In the genomic region with DNA sequence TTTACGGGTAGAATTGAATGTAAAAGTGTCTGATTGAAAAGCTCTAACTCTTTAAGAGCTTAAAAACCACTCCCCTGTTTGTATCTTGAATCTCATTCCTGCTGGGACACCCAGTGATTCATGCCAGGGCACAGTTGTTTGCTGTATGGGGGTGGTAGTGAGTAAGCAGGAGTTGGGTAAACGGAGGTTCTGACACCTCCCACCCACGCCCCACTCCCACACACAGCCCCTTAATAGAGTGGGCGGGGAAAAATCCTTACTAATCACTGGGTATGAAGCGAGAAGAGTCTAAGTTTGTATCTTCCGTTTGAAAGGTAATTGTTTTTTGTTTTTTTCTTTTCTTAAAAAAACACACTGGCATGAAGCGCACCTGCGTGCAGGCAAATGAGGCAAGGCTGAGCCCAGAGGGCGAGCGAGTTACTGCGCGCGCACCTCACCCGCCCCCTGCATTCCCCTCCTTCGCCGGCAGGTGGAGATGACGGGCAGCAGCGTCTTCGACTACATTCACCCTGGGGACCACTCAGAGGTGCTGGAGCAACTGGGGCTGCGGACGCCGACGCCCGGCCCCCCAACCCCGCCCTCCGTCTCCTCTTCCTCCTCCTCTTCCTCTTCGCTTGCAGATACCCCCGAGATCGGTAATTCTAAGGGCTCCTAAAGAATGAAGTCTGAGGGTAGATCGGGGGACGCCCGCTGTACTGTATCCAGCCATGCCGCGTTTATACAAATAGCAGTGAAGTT, we compare ENCODE assay signal across 8 cellular contexts. TPM values are rescaled to one million over a fixed set of nuclear protein-coding genes. Genes with fewer than 3 reads are reported as not detected.
DNase-seq lines count a peak whose midpoint lies in the region; ATAC-seq and TF ChIP-seq lines count a peak whose summit lies in the region.

No MANE protein-coding gene starts in this region.

- H3K27me3 Mint-ChIP-seq in CD4-positive, alpha-beta memory T cell = peaks cover 5 to 19% of the 10 kb centered on the region in 2 donors
- peaks cover 5% of the 10 kb centered on the region for H3K27me3 Mint-ChIP-seq in endothelial cell (ENCODE audit: unreplicated experiment)

- H3K27ac ChIP-seq in CD4-positive, alpha-beta memory T cell (ENCODE audit: low read depth, low read length) = no peak overlapping the region
- H3K27ac ChIP-seq in HUES48 (ENCODE audit: low read depth, low read length) = peak overlapping the region; percentile 79

- H3K4me1 Mint-ChIP-seq in CD4-positive, alpha-beta memory T cell = peaks cover 11 to 32% (median 21%) of the 10 kb centered on the region in 4 donors
- H3K4me1 Mint-ChIP-seq in endothelial cell (ENCODE audit: unreplicated experiment) = peaks cover 11% of the 10 kb centered on the region

- H3K27me3 ChIP-seq in CD4-positive, alpha-beta memory T cell (ENCODE audit: insufficient read depth, low read length) = no peaks in the 10 kb centered on the region
- no peaks in the 10 kb centered on the region for H3K27me3 ChIP-seq in HUES48 (ENCODE audit: control insufficient read depth, insufficient read depth, low read length)
- H3K27me3 ChIP-seq in NT2/D1 (ENCODE audit: insufficient read depth, insufficient read length) = no peaks in the 10 kb centered on the region

- peak; percentile 93 to 98 (median 94) for DNase-seq in CD4-positive, alpha-beta memory T cell
- DNase-seq in NT2/D1 (ENCODE audit: low read depth, low spot score) = peak; percentile 49
- peak; percentile 92 for DNase-seq in activated CD8-positive, alpha-beta memory T cell treated with anti-CD3 and anti-CD28 coated beads, Interleukin-2, amount 50 U/mL, for 24 hours (ENCODE audit: extremely low read depth)
- peak; percentile 94 for DNase-seq in endothelial cell (ENCODE audit: low spot score)
- DNase-seq in midbrain (lab: John Stamatoyannopoulos, UW) = peak; percentile 83
- peak; percentile 91 to 94 for DNase-seq in stimulated activated CD8-positive, alpha-beta memory T cell treated with anti-CD3 and anti-CD28 coated beads, Interleukin-15, amount 100 ng/mL, for 48 hours (ENCODE audit: low read depth in 2 of 2)

- TF ChIP-seq CTCF in endothelial cell (IDR thresholded peaks at IDR 0.05; ENCODE audit: unreplicated experiment) = peak; percentile 98

- H3K27ac Mint-ChIP-seq in CD4-positive, alpha-beta memory T cell = peak overlapping the region; percentile 70 to 90 (median 87)
- no peak overlapping the region for H3K27ac Mint-ChIP-seq in endothelial cell (ENCODE audit: unreplicated experiment)

- H3K9ac ChIP-seq in HUES48 (ENCODE audit: low read depth, low read length) = no peak overlapping the region
- peak overlapping the region; percentile 36 for H3K9ac ChIP-seq in NT2/D1 (ENCODE audit: insufficient read length, low read depth)

- H3K9me3 Mint-ChIP-seq in CD4-positive, alpha-beta memory T cell = peaks cover 0 to 1% (median 0%) of the 10 kb centered on the region in 8 donors
- H3K9me3 Mint-ChIP-seq in endothelial cell (ENCODE audit: unreplicated experiment) = no peaks in the 10 kb centered on the region

- H3K9me3 ChIP-seq in CD4-positive, alpha-beta memory T cell (ENCODE audit: control insufficient read depth in 1 of 2, low read length in 2 of 2) = no peaks in the 10 kb centered on the region
- no peaks in the 10 kb centered on the region for H3K9me3 ChIP-seq in HUES48 (ENCODE audit: control insufficient read depth, insufficient read depth, low read length)
- H3K9me3 ChIP-seq in NT2/D1 (ENCODE audit: insufficient read depth, low read length) = no peaks in the 10 kb centered on the region

- H3K4me3 ChIP-seq in CD4-positive, alpha-beta memory T cell (ENCODE audit: low read length in 2 of 2) = peak overlapping the region; percentile 36 to 44
- H3K4me3 ChIP-seq in HUES48 (ENCODE audit: low read depth, low read length) (peak overlapping the region; percentile 59), NT2/D1 (ENCODE audit: insufficient read length, low read depth) (peak overlapping the region; percentile 33)

- POLR2A ChIA-PET in CD4-positive, alpha-beta memory T cell (lab: Charles Lee; ENCODE audit: partially characterized antibody) = interaction anchor here (0.7 to 2.9 kb wide), 8 partner anchors 12 to 185 kb away, joined by 3 to 13 read pairs (median 5); a partner anchor contains a TSS

- CTCF ChIA-PET in CD4-positive, alpha-beta memory T cell (lab: Charles Lee; ENCODE audit: partially characterized antibody) = interaction anchor here (0.7 to 4.8 kb wide), 25 partner anchors 10 to 277 kb away, joined by 3 to 43 read pairs (median 4); a partner anchor contains a TSS

- H3K36me3 ChIP-seq in CD4-positive, alpha-beta memory T cell (ENCODE audit: insufficient read depth, low read length) = no peaks in the 10 kb centered on the region
- H3K36me3 ChIP-seq in HUES48 (ENCODE audit: control insufficient read depth, insufficient read depth, low read length) (no peaks in the 10 kb centered on the region), NT2/D1 (ENCODE audit: insufficient read depth, insufficient read length, low read length) (no peaks in the 10 kb centered on the region)

- peak overlapping the region; percentile 84 to 98 (median 88) for H3K4me3 Mint-ChIP-seq in CD4-positive, alpha-beta memory T cell
- H3K4me3 Mint-ChIP-seq in endothelial cell (ENCODE audit: unreplicated experiment) = peak overlapping the region; percentile 92

- peaks cover 23% of the 10 kb centered on the region for H3K4me1 ChIP-seq in CD4-positive, alpha-beta memory T cell (ENCODE audit: insufficient read depth, low read length)
- H3K4me1 ChIP-seq in HUES48 (ENCODE audit: control insufficient read depth, insufficient read depth, low read length) = peaks cover 13% of the 10 kb centered on the region
- peaks cover 7% of the 10 kb centered on the region for H3K4me1 ChIP-seq in NT2/D1 (ENCODE audit: insufficient read depth, insufficient read length)

- intact Hi-C loops in CD4-positive, alpha-beta memory T cell (cut with micrococcal nuclease) = loop anchor here (1.0 to 5.0 kb wide), 4 partner anchors 13 to 207 kb away; a partner anchor contains a TSS

- ATAC-seq in GM19455 (IDR thresholded peaks at IDR 0.05; ENCODE audit: unreplicated experiment) = peak; percentile 89

- H3K36me3 Mint-ChIP-seq in CD4-positive, alpha-beta memory T cell = peaks cover 0 to 1% of the 10 kb centered on the region in 2 donors
- no peaks in the 10 kb centered on the region for H3K36me3 Mint-ChIP-seq in endothelial cell (ENCODE audit: low read depth, unreplicated experiment)

RNA-seq across cellular contexts. Expression of a gene that starts 12.8 kb away (rescaled TPM):
- 10 to 100 TPM; 34.1 to 36.0 TPM for total RNA-seq in CD4-positive, alpha-beta memory T cell
- 100 to 1,000 TPM; 112 to 133 TPM for polyA plus RNA-seq in CD4-positive, alpha-beta memory T cell
- 46.7 TPM for total RNA-seq in endothelial cell (ENCODE audit: unreplicated experiment)

RNA-seq across cellular contexts. Expression of a gene that starts 16.0 kb away (rescaled TPM):
- total RNA-seq in CD4-positive, alpha-beta memory T cell = under 1 TPM; 0.35 to 0.64 TPM
- polyA plus RNA-seq in CD4-positive, alpha-beta memory T cell = not detected
- 1.0 TPM for total RNA-seq in endothelial cell (ENCODE audit: unreplicated experiment)
